9 cellular contexts compared by ENCODE assay signal in the genomic region with DNA sequence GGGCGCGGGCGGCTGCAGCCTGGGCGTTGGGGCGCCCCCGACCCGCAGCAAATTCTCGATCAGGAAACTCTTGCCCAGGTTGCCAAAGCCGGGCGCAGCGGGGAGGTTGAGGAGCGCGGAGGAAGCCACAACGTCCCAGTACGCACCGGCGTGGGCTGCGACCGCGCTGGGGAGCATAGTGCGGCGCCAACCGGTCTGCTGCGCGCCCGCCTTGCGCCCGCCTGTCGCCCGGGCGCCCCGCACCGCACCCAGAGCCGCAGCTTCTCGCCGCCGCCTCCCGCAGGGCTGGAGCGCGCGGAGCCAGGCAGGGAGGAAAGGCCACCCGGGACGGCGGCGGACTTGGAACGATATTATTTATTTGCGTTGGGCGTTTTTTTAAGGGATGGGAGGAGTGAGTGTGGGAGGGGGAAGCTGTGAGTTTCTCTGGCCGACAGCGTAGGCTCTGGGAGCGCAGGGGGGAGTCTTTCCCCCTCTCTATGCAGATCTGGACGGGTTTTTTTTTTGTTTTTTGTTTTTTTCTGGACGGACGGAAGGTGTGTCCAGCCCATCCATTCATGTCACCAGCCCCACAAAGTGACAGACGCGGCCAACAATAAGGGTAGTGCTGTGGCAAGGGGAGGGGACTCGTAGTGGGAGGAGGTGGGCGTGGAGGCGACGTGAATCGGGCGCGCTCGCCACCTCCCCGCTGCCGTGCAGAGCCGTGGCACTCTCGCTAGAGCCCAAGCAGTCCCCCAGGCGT. TPM values are rescaled to one million over a fixed set of nuclear protein-coding genes. Genes with fewer than 3 reads are reported as not detected.
DNase-seq lines count a peak whose midpoint lies in the region; ATAC-seq, FAIRE-seq and TF ChIP-seq lines count a peak whose summit lies in the region.
"Had no signal": no experiment of that assay in that cellular context is flagged by ENCODE, and none has a peak within 500 bp of the region (broad histone marks: within the 10 kb centered on the region; RNA-seq: fewer than 3 reads in every experiment).

A gene (minus strand): TSS at position 349 of the 739 bp plus-strand sequence. CDS start 172 bp downstream, at position 177.

- H3K56ac ChIP-seq in H9 (ENCODE audit: insufficient read length, low read depth, low read length), result no peak within 1 kb of the TSS

- peaks cover 10% of the 10 kb centered on the region; the same call in 1 of the 2 replicates for H3K27me3 ChIP-seq in H9 (ENCODE audit: insufficient read depth, low read length)
- H3K27me3 ChIP-seq in right cardiac atrium (ENCODE audit: control insufficient read depth, insufficient read depth), result peaks cover 3% of the 10 kb centered on the region
- H3K27me3 ChIP-seq in gastrocnemius medialis, result peaks cover 7 to 24% (median 23%) of the 10 kb centered on the region in 3 donors

- H3K18ac ChIP-seq in H9 (ENCODE audit: insufficient read length, low read depth, low read length), result no peak within 1 kb of the TSS

- no peak within 1 kb of the TSS for H3K9ac ChIP-seq in H9 (ENCODE audit: extremely low read depth, insufficient read length, low read length)

- peak within 1 kb of the TSS; percentile 99 for H3K4me2 ChIP-seq in H9 (ENCODE audit: insufficient read depth, insufficient read length, low read length)

- no peaks in the 10 kb centered on the region; a peak in 1 of 7 replicates for H3K36me3 Mint-ChIP-seq in H9 (ENCODE audit: insufficient read depth in 1 of 3, low read depth in 3 of 3)
- no peaks in the 10 kb centered on the region for H3K36me3 Mint-ChIP-seq in activated CD8-positive, alpha-beta T cell treated with anti-CD3 and anti-CD28 coated beads for 36 hours (ENCODE audit: low read depth)

- no peak within 1 kb of the TSS for H3K4ac ChIP-seq in H9 (ENCODE audit: low read depth, low read length)

- no peak within 1 kb of the TSS for H4K8ac ChIP-seq in H9 (replicated peaks; ENCODE audit: insufficient read length, low read depth, low read length)

- no peaks in the 10 kb centered on the region for H3K79me2 ChIP-seq in H9 (ENCODE audit: insufficient read depth, low read length)

- FAIRE-seq in D721Med (lab: Jason Lieb, UNC), result no peak

- DNase-seq in H9 (peak; percentile 61), right cardiac atrium (peak; percentile 33 to 81 (median 73)), gastrocnemius medialis (no peak), NCI-H1092 (lab: John Stamatoyannopoulos, UW) (no peak), D721Med (ENCODE audit: insufficient read length, low spot score) (no peak)
- peak; percentile 2 for DNase-seq in activated CD8-positive, alpha-beta T cell treated with anti-CD3 and anti-CD28 coated beads for 36 hours
- DNase-seq: cortex of kidney had no signal

- no peak within 1 kb of the TSS for H4K91ac ChIP-seq in H9 (ENCODE audit: insufficient read length, low read depth, low read length)

- H2BK5ac ChIP-seq in H9 (ENCODE audit: insufficient read length, low read length), result no peak within 1 kb of the TSS

- no peaks in the 10 kb centered on the region for H3K79me1 ChIP-seq in H9 (ENCODE audit: insufficient read depth, low read depth, low read length, poor library complexity, severe bottlenecking)

- peaks cover 73% of the 10 kb centered on the region for H3K27me3 Mint-ChIP-seq in H9 (ENCODE audit: low read depth)
- H3K27me3 Mint-ChIP-seq in activated CD8-positive, alpha-beta T cell treated with anti-CD3 and anti-CD28 coated beads for 36 hours, result peaks cover 49% of the 10 kb centered on the region

- in situ Hi-C loops in gastrocnemius medialis (cut with MboI; ENCODE audit: low sequenced_read_pairs in 4 of 4), result no loop called here

- no peak within 1 kb of the TSS for H3T11ph ChIP-seq in H9 (ENCODE audit: low read length)

- CTCF ChIA-PET in activated CD8-positive, alpha-beta T cell treated with anti-CD3 and anti-CD28 coated beads for 36 hours (lab: Charles Lee), result no interaction called here

- H2BK20ac ChIP-seq in H9 (ENCODE audit: low read depth, low read length, poor library complexity, severe bottlenecking), result no peak within 1 kb of the TSS

- H2BK12ac ChIP-seq in H9 (ENCODE audit: insufficient read length, low read depth, low read length), result no peak within 1 kb of the TSS

- H3K4me3 Mint-ChIP-seq in H9, result peak within 1 kb of the TSS; percentile 75 to 93
- peak within 1 kb of the TSS; percentile 47 for H3K4me3 Mint-ChIP-seq in activated CD8-positive, alpha-beta T cell treated with anti-CD3 and anti-CD28 coated beads for 36 hours

- no peaks in the 10 kb centered on the region for H3K9me3 ChIP-seq in H9 (ENCODE audit: control insufficient read depth, low read depth, low read length)
- H3K9me3 ChIP-seq in right cardiac atrium (ENCODE audit: control insufficient read depth, low read length), result no peaks in the 10 kb centered on the region
- H3K9me3 ChIP-seq in gastrocnemius medialis, result no peaks in the 10 kb centered on the region

- no peak within 1 kb of the TSS for H3K27ac ChIP-seq in H9 (ENCODE audit: insufficient read length, low read depth, low read length)
- peak within 1 kb of the TSS; percentile 38 for H3K27ac ChIP-seq in right cardiac atrium (ENCODE audit: low read length)
- H3K27ac ChIP-seq in gastrocnemius medialis, result no peak within 1 kb of the TSS

- POLR2A ChIA-PET in activated CD8-positive, alpha-beta T cell treated with anti-CD3 and anti-CD28 coated beads for 36 hours (lab: Charles Lee), result interaction anchor here (0.6 kb wide), 1 partner anchor 61 kb away, joined by 3 read pairs; no protein-coding TSS in a partner anchor

- no CpG with 5 or more reads among the region's 69 CpGs for WGBS in H9 (ENCODE audit: extremely low coverage, insufficient read length, low lambda C conversion rate)
- WGBS in right cardiac atrium, result under 1% methylated on average over 69 of the region's 69 CpGs

- no peak within 1 kb of the TSS for H2AFZ ChIP-seq in H9 (ENCODE audit: low read length)

- ATAC-seq in activated CD8-positive, alpha-beta T cell treated with anti-CD3 and anti-CD28 coated beads for 36 hours, result peak; percentile 17
- ATAC-seq in right cardiac atrium (peak; percentile 60 to 81), gastrocnemius medialis (no peak), GM21825 (IDR thresholded peaks at IDR 0.05; ENCODE audit: unreplicated experiment) (no peak), HG02840 (IDR thresholded peaks at IDR 0.05; ENCODE audit: low FRiP score, unreplicated experiment) (no peak)

- no peak for TF ChIP-seq POLR2A in gastrocnemius medialis (IDR thresholded peaks at IDR 0.05)

- no peaks in the 10 kb centered on the region for H4K20me1 ChIP-seq in H9 (ENCODE audit: control insufficient read depth, insufficient read depth, insufficient read length)

- H3K14ac ChIP-seq in H9 (ENCODE audit: insufficient read depth, low read length), result no peak within 1 kb of the TSS; the same call in 1 of the 2 replicates

- H3K4me1 ChIP-seq in H9 (ENCODE audit: insufficient read depth, low read length) (no peaks in the 10 kb centered on the region), right cardiac atrium (ENCODE audit: control insufficient read depth, insufficient read depth, low read length) (no peaks in the 10 kb centered on the region), gastrocnemius medialis (peaks cover 0 to 10% of the 10 kb centered on the region in 2 donors)

- H3K4me3 ChIP-seq in right cardiac atrium (ENCODE audit: low read length) (peak within 1 kb of the TSS; percentile 55), gastrocnemius medialis (peak within 1 kb of the TSS; percentile 43 to 54 (median 49))

- no peak within 1 kb of the TSS for H4K5ac ChIP-seq in H9 (ENCODE audit: insufficient read length, low read depth, low read length)

- H3K23me2 ChIP-seq in H9 (ENCODE audit: insufficient read length, low read depth, low read length, poor library complexity, severe bottlenecking), result peaks cover 19% of the 10 kb centered on the region

- H2BK120ac ChIP-seq in H9 (ENCODE audit: low read depth, low read length, poor library complexity, severe bottlenecking), result no peak within 1 kb of the TSS

- H3K23ac ChIP-seq in H9 (ENCODE audit: insufficient read length, low read depth, low read length), result no peak within 1 kb of the TSS

- no peak within 1 kb of the TSS for H2BK15ac ChIP-seq in H9 (ENCODE audit: low read depth, low read length)

- H3K36me3 ChIP-seq in gastrocnemius medialis, result no peaks in the 10 kb centered on the region

- peaks cover 9 to 12% of the 10 kb centered on the region in 2 experiments for H3K4me1 Mint-ChIP-seq in H9
- H3K4me1 Mint-ChIP-seq in activated CD8-positive, alpha-beta T cell treated with anti-CD3 and anti-CD28 coated beads for 36 hours (ENCODE audit: low read depth), result peaks cover 3% of the 10 kb centered on the region

- intact Hi-C loops in activated CD8-positive, alpha-beta T cell treated with anti-CD3 and anti-CD28 coated beads for 36 hours (cut with micrococcal nuclease), result no loop called here
- intact Hi-C loops in right cardiac atrium (cut with DNase I), result no loop called here
- intact Hi-C loops in gastrocnemius medialis (cut with DNase I; ENCODE audit: low total_unique reads), result no loop called here

- no peak within 1 kb of the TSS for H2AK5ac ChIP-seq in H9 (ENCODE audit: insufficient read length, low read length)

- TF ChIP-seq CTCF in H9 (conservative IDR thresholded peaks at IDR 0.05) (no peak), gastrocnemius medialis (IDR thresholded peaks at IDR 0.05 in 4 of 5, conservative IDR thresholded peaks at IDR 0.05 in 1 of 5) (no peak), D721Med (IDR thresholded peaks at IDR 0.05; ENCODE audit: insufficient read depth, missing control alignments) (no peak)
- no peak for TF ChIP-seq CTCF in activated CD8-positive, alpha-beta T cell treated with anti-CD3 and anti-CD28 coated beads for 36 hours (IDR thresholded peaks at IDR 0.05)

- peaks cover 0 to 2% of the 10 kb centered on the region in 2 experiments; a peak in 2 of 5 replicates for H3K9me3 Mint-ChIP-seq in H9
- H3K9me3 Mint-ChIP-seq in activated CD8-positive, alpha-beta T cell treated with anti-CD3 and anti-CD28 coated beads for 36 hours, result no peaks in the 10 kb centered on the region

- H3K27ac Mint-ChIP-seq in H9, result peak within 1 kb of the TSS in 1 of 3 experiments; percentile 84; a peak in 1 of 7 replicates
- H3K27ac Mint-ChIP-seq in activated CD8-positive, alpha-beta T cell treated with anti-CD3 and anti-CD28 coated beads for 36 hours, result no peak within 1 kb of the TSS

RNA-seq across cellular contexts. Expression of the gene that starts here (rescaled TPM):
- total RNA-seq in H9 (2021) (not detected in 2 replicates), right cardiac atrium (under 1 TPM; 0.11 to 0.65 (median 0.21) TPM), gastrocnemius medialis (under 1 TPM in 2 of 4 donors, not detected in 2; 0.11 to 0.39 TPM)
- not detected for total RNA-seq in activated CD8-positive, alpha-beta T cell treated with anti-CD3 and anti-CD28 coated beads for 36 hours
- 0.38 TPM for polyA plus RNA-seq in right cardiac atrium

Comparison
In these comparisons a context has a peak if more than half of its experiments do, and no peak if none do; other contexts are left out.
1. Peak in DNase-seq and H3K4me2 ChIP-seq in H9; RNA of the gene not detected or under 1 TPM.
2. Peak in DNase-seq and ATAC-seq in activated CD8-positive, alpha-beta T cell treated with anti-CD3 and anti-CD28 coated beads for 36 hours; RNA of the gene not detected or under 1 TPM.
3. Peak in DNase-seq, ATAC-seq, H3K4me3 ChIP-seq and H3K27ac ChIP-seq in right cardiac atrium; RNA of the gene not detected or under 1 TPM.